In the genomic region with DNA sequence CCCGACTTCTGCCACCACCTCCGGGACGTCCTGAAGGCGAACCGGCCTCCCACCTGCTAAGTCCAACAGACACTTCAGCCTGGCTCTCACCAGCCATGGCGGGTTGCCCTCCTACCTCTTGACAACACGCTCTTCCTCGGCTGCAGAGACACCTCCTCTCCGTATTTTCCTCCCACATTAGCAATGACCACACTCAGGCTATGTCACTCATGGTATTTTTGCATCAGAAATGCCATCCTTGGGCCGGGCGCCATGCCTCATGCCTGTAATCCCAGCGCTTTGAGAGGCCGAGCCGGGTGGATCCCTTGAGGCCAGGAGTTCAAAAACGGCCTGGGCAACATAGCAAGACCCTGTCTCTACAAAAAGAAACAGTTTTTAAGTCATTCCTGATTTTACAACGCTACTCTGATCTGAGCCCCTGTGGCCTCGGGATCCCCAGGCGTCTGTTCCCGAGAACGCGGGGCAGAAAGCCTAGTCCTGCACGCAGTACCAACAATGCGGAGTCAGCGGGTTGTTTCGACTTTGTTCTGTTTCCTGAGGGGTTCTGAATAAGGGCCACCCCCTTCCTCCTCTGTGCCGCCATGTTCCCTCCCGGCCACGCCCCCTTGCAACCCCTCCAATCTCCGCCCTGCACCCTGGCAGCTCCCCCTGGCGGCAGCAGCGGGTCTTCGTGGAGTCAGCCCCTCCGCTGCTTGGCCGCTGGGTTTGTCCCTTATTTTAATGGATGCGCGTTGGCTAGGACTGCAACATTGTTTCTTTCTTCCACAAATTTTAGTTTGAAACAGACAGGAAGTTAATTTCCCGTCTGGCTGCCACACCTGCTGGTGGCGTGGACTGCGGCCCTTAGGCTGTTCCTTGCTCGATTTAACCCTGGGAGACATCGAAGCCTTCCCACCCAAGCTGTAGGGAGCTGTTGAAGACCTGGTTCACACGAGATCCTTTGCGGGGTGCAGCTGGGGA, we compare ENCODE assay signal across 8 cellular contexts. TPM values are rescaled to one million over a fixed set of nuclear protein-coding genes. Genes with fewer than 3 reads are reported as not detected.
DNase-seq lines count a peak whose midpoint lies in the region; ATAC-seq lines count a peak whose summit lies in the region.

No MANE protein-coding gene starts in this region.

- DNase-seq in NOMO-1 treated with dmso at 0.1 percent for 144 hours (lab: John Stamatoyannopoulos, UW; ENCODE audit: unreplicated experiment) (peak; percentile 85), activated T-cell treated with anti-CD3 and anti-CD28 coated beads for 1 hour (ENCODE audit: low read depth) (peak; percentile 93), DMS79 (lab: John Stamatoyannopoulos, UW) (no peak)
- DNase-seq in naive thymus-derived CD8-positive, alpha-beta T cell, result peak; percentile 56 to 99 (median 93)
- peak; percentile 87 to 94 (median 91) for DNase-seq in stimulated activated naive CD4-positive, alpha-beta T cell (lab: John Stamatoyannopoulos, UW)

- H3K27ac Mint-ChIP-seq in naive thymus-derived CD8-positive, alpha-beta T cell, result peak overlapping the region; percentile 53 to 98 (median 96)

- H3K36me3 Mint-ChIP-seq in naive thymus-derived CD8-positive, alpha-beta T cell, result peaks cover 0 to 2% (median 0%) of the 10 kb centered on the region in 3 donors

- H3K4me3 ChIP-seq in GM08714 (ENCODE audit: low read length), result peak overlapping the region; percentile 47; the same call in 1 of the 2 replicates

- POLR2A ChIA-PET in naive thymus-derived CD8-positive, alpha-beta T cell (lab: Charles Lee), result interaction anchor here (0.5 to 2.5 kb wide), 6 partner anchors 9 to 104 kb away, joined by 3 to 10 read pairs (median 7); partner anchors contain the start of gene ZFAND2A

- H3K27me3 Mint-ChIP-seq in naive thymus-derived CD8-positive, alpha-beta T cell, result no peaks in the 10 kb centered on the region

- peak overlapping the region; percentile 28 to 93 (median 88) for H3K4me3 Mint-ChIP-seq in naive thymus-derived CD8-positive, alpha-beta T cell

- H3K9me3 Mint-ChIP-seq in naive thymus-derived CD8-positive, alpha-beta T cell, result no peaks in the 10 kb centered on the region

- H3K4me1 Mint-ChIP-seq in naive thymus-derived CD8-positive, alpha-beta T cell, result peaks cover 4 to 17% (median 9%) of the 10 kb centered on the region in 4 donors

- ATAC-seq in HG02759 (IDR thresholded peaks at IDR 0.05; ENCODE audit: unreplicated experiment) (peak; percentile 86), esophagus mucosa (peak; percentile 55)
- peak; percentile 98 to 99 for ATAC-seq in naive thymus-derived CD8-positive, alpha-beta T cell

RNA-seq across cellular contexts. Expression of gene ZFAND2A, which starts 9.7 kb away (rescaled TPM):
- total RNA-seq in esophagus mucosa, result 13.5 TPM
- 10 to 100 TPM; 41.5 to 47.9 TPM for total RNA-seq in naive thymus-derived CD8-positive, alpha-beta T cell
- polyA plus RNA-seq in naive thymus-derived CD8-positive, alpha-beta T cell, result 10 to 100 TPM; 33.5 to 59.9 (median 56.0) TPM
